Comparison of ENCODE assay signal across 8 cellular contexts in genomic region chr11:33161120-33162005, GRCh38. TPM values are rescaled to one million over a fixed set of nuclear protein-coding genes. Genes with fewer than 3 reads are reported as not detected.
DNase-seq lines count a peak whose midpoint lies in the region; ATAC-seq and TF ChIP-seq lines count a peak whose summit lies in the region.

CSTF3 (minus strand) TSS chr11:33161480; CDS start chr11:33161325, 155 bp downstream.

- peak within 1 kb of the TSS; percentile 95 for H3K9ac ChIP-seq in SK-N-SH

- TF ChIP-seq RAD21 in SK-N-SH (IDR thresholded peaks at IDR 0.05; ENCODE audit: low read length): no peak

- TF ChIP-seq EP300 in SK-N-SH (IDR thresholded peaks at IDR 0.05; ENCODE audit: borderline replicate concordance in 1 of 2, low read depth in 1 of 2, low read length in 1 of 2): peak; percentile 36 to 38; a peak in 2 of 4 replicates
- no peak for TF ChIP-seq EP300 in gastroesophageal sphincter (IDR thresholded peaks at IDR 0.05)

- H3K9me3 ChIP-seq in SK-N-SH: no peaks in the 10 kb centered on the region
- H3K9me3 ChIP-seq in gastroesophageal sphincter: no peaks in the 10 kb centered on the region
- H3K9me3 ChIP-seq in neutrophil: no peaks in the 10 kb centered on the region

- H3K79me2 ChIP-seq in SK-N-SH (ENCODE audit: insufficient read depth): peaks cover 55% of the 10 kb centered on the region

- ATAC-seq in HG02571 (IDR thresholded peaks at IDR 0.05; ENCODE audit: unreplicated experiment) (peak; percentile 92), gastroesophageal sphincter (peak; percentile 100)

- TF ChIP-seq CTCF in SK-N-SH (IDR thresholded peaks at IDR 0.05) (no peak; the same call in 1 of the 2 replicates), gastroesophageal sphincter (IDR thresholded peaks at IDR 0.05) (peak; percentile 15 to 86 (median 62)), neutrophil (IDR thresholded peaks at IDR 0.05) (peak; percentile 86)

- H3K27ac ChIP-seq in SK-N-SH (ENCODE audit: low read depth in 2 of 2, low read length in 1 of 2) (peak within 1 kb of the TSS; percentile 84 to 88), gastroesophageal sphincter (peak within 1 kb of the TSS; percentile 36 to 87 (median 80)), neutrophil (peak within 1 kb of the TSS; percentile 66), substantia nigra (ENCODE audit: low read depth, low read length, poor library complexity, severe bottlenecking) (peak within 1 kb of the TSS; percentile 70)

- H3K4me2 ChIP-seq in SK-N-SH: peak within 1 kb of the TSS; percentile 72

- H3K36me3 ChIP-seq in SK-N-SH (replicated peaks in 1 of 2; ENCODE audit: control insufficient read depth in 1 of 2, insufficient read depth in 2 of 2, low read length in 1 of 2) (peaks cover 2 to 8% of the 10 kb centered on the region in 2 experiments), gastroesophageal sphincter (no peaks in the 10 kb centered on the region), neutrophil (no peaks in the 10 kb centered on the region)

- DNase-seq in NCI-H1048 (lab: John Stamatoyannopoulos, UW): peak; percentile 99
- peak; percentile 93 for DNase-seq in SK-N-SH
- peak; percentile 97 for DNase-seq in activated naive CD4-positive, alpha-beta T cell treated with anti-CD3 and anti-CD28 coated beads, Interleukin-2, amount 50 U/mL, for 16 hours
- peak; percentile 89 to 100 (median 99) for DNase-seq in substantia nigra (lab: John Stamatoyannopoulos, UW)

- peak within 1 kb of the TSS; percentile 91 for H3K4me3 ChIP-seq in GM08714 (ENCODE audit: low read length)
- peak within 1 kb of the TSS; percentile 77 to 86 for H3K4me3 ChIP-seq in SK-N-SH (ENCODE audit: low read depth in 2 of 2, low read length in 1 of 2)
- peak within 1 kb of the TSS; percentile 73 to 84 for H3K4me3 ChIP-seq in gastroesophageal sphincter
- peak within 1 kb of the TSS; percentile 76 to 97 for H3K4me3 ChIP-seq in neutrophil (ENCODE audit: low read depth in 1 of 2, low read length in 1 of 2)

- H2AFZ ChIP-seq in SK-N-SH (ENCODE audit: low read depth): peak within 1 kb of the TSS; percentile 86

- CTCF ChIA-PET in SK-N-SH (lab: Yijun Ruan, JAX): interaction anchor here (1.0 to 1.2 kb wide), 6 partner anchors 15 to 647 kb away, joined by 3 to 4 read pairs (median 3); no protein-coding TSS in a partner anchor

- H3K27me3 ChIP-seq in SK-N-SH (ENCODE audit: insufficient read depth) (no peaks in the 10 kb centered on the region), gastroesophageal sphincter (no peaks in the 10 kb centered on the region), neutrophil (no peaks in the 10 kb centered on the region)

- peaks cover 2 to 31% of the 10 kb centered on the region in 2 experiments; a peak in 3 of 4 replicates for H3K4me1 ChIP-seq in SK-N-SH (ENCODE audit: control insufficient read depth in 1 of 2, insufficient read depth in 2 of 2, low read depth in 1 of 2, low read length in 1 of 2)
- H3K4me1 ChIP-seq in gastroesophageal sphincter: peaks cover 2 to 56% (median 9%) of the 10 kb centered on the region in 3 donors
- H3K4me1 ChIP-seq in neutrophil (ENCODE audit: control insufficient read depth in 1 of 2, insufficient read depth in 1 of 2, low read depth in 1 of 2, low read length in 1 of 2): peaks cover 31 to 42% of the 10 kb centered on the region in 2 experiments

- H3K9me2 ChIP-seq in SK-N-SH: no peaks in the 10 kb centered on the region

- H3F3A ChIP-seq in SK-N-SH (replicated peaks; ENCODE audit: insufficient read depth): peaks cover 20% of the 10 kb centered on the region

- POLR2A ChIA-PET in SK-N-SH (lab: Yijun Ruan, JAX): interaction anchor here (0.5 to 1.9 kb wide), 4 partner anchors 46 to 539 kb away, joined by 3 to 5 read pairs (median 3); partner anchors contain the start of genes C11orf91 and DEPDC7

- TF ChIP-seq POLR2A in gastroesophageal sphincter (IDR thresholded peaks at IDR 0.05): peak; percentile 24 to 43

- WGBS in SK-N-SH (ENCODE audit: low lambda C conversion rate): 5% methylated on average over 30 of the region's 40 CpGs
- WGBS in gastroesophageal sphincter (ENCODE audit: low coverage in 1 of 2), 2 donors: 4 to 12% methylated on average over 12 to 27 of the region's 40 CpGs

- H4K20me1 ChIP-seq in SK-N-SH (ENCODE audit: insufficient read depth): peaks cover 31% of the 10 kb centered on the region

TF ChIP-seq in SK-N-SH, 30 proteins besides CTCF, POLR2A, EP300 and RAD21 (continues in another document):
- no peak for TF ChIP-seq IRF3 (IDR thresholded peaks at IDR 0.05; ENCODE audit: low read depth, low read length)
- TF ChIP-seq TAF1 (IDR thresholded peaks at IDR 0.05; ENCODE audit: borderline replicate concordance, low read depth, low read length): peak; percentile 88
- TF ChIP-seq POLR2AphosphoS5 (IDR thresholded peaks at IDR 0.05; ENCODE audit: low read depth, low read length): peak; percentile 90
- no peak for TF ChIP-seq USF1 (IDR thresholded peaks at IDR 0.05; ENCODE audit: borderline replicate concordance, low read depth)
- peak; percentile 90 for TF ChIP-seq GABPA (IDR thresholded peaks at IDR 0.05; ENCODE audit: low read depth)
- peak; percentile 89 for TF ChIP-seq CHD2 (IDR thresholded peaks at IDR 0.05; ENCODE audit: low read length, partially characterized antibody)
- TF ChIP-seq FOSL2 (IDR thresholded peaks at IDR 0.05; ENCODE audit: borderline replicate concordance, low read depth): no peak
- peak; percentile 70; the same call in 1 of the 2 replicates for TF ChIP-seq RFX5 (IDR thresholded peaks at IDR 0.05; ENCODE audit: low read length)
- TF ChIP-seq MAX (IDR thresholded peaks at IDR 0.05; ENCODE audit: low read depth): peak; percentile 99
- no peak for TF ChIP-seq MEF2A (IDR thresholded peaks at IDR 0.05; ENCODE audit: borderline replicate concordance, low read depth)
- no peak for TF ChIP-seq FOXJ3 (CRISPR knock-in tag; IDR thresholded peaks at IDR 0.05)
- TF ChIP-seq SIN3A (IDR thresholded peaks at IDR 0.05; ENCODE audit: borderline replicate concordance, low read depth, low read length): peak; percentile 86; the same call in 1 of the 2 replicates
- peak; percentile 95 for TF ChIP-seq MXI1 (IDR thresholded peaks at IDR 0.05; ENCODE audit: low read depth, low read length)
- peak; percentile 48 for TF ChIP-seq ELF1 (IDR thresholded peaks at IDR 0.05)
- peak; percentile 45; the same call in 1 of the 2 replicates for TF ChIP-seq TCF12 (IDR thresholded peaks at IDR 0.05)
- TF ChIP-seq ZBTB33 (IDR thresholded peaks at IDR 0.05; ENCODE audit: borderline replicate concordance, low read depth): peak; percentile 79; the same call in 1 of the 2 replicates

RNA-seq across cellular contexts. Expression of gene CSTF3, which starts in this region (rescaled TPM):
- polyA plus RNA-seq in SK-N-SH (2012; rRNA removed): 26.3 and 34.6 TPM in 2 replicates
- polyA plus RNA-seq in SK-N-SH (2012; cell fraction: cytosol; rRNA removed): 32.4 and 44.5 TPM in 2 replicates
- 42.6 and 68.2 TPM in 2 replicates for polyA plus RNA-seq in SK-N-SH (2012; cell fraction: nucleus; rRNA removed)
- total RNA-seq in gastroesophageal sphincter: 10 to 100 TPM in 2 of 4 donors, 1 to 10 TPM in 2; 8.3 to 15.4 (median 10.8) TPM

Comparison
In these comparisons a context has a peak if more than half of its experiments do, and no peak if none do; other contexts are left out.
1. Peak in every context shown above with its lines: DNase-seq, ATAC-seq, H3K4me3 ChIP-seq and H3K27ac ChIP-seq.